22 cellular contexts compared by ENCODE assay signal in the genomic region with DNA sequence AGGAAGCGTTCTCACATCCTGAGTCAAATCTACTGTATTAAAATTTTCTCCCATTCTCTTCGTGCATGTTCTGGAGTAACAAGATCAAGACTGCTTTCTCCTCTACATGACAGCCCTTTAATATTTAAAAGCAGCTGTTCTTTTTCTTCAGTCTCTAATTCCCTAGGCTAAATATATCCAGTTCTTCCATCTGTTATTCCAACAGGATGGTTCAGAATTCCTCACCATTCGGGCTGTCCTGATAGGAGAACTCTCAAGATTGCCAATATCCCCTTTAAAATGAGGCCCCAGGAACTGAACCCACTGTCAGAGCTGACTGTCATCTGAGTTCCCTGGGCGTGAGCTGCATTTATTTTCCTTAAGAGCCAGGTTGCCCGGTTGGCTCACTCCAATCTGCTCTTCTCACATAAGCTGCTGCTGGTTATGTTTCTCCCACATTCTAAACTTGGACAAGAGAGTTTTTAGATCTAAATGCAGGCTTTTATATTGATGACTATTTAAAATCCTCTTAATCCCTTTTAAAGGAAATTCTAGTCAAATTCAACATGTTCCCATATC.
"Had no signal": no experiment of that assay in that cellular context is flagged by ENCODE, and none has a peak within 500 bp of the region (broad histone marks: within the 10 kb centered on the region; RNA-seq: fewer than 3 reads in every experiment).

No MANE protein-coding gene starts in this region.

- H3K9me3 Mint-ChIP-seq: memory B cell had no signal

- H3K27ac Mint-ChIP-seq: memory B cell, mesothelial cell of epicardium, naive B cell had no signal

- H3K36me3 ChIP-seq: left ventricle myocardium inferior, lower lobe of right lung, neutrophil, right lobe of liver, suprapubic skin, tibial artery, upper lobe of left lung, vagina had no signal

- DNase-seq: cortex of kidney; effector memory CD4-positive, alpha-beta T cell; kidney; left cardiac atrium; left ventricle myocardium inferior; lower lobe of right lung; naive B cell; psoas muscle; retina; right lobe of liver; stimulated activated CD4-positive, alpha-beta T cell treated with anti-CD3 and anti-CD28 coated beads, Interleukin-2, amount 100 ng/mL, for 24 hours; stimulated activated naive CD4-positive, alpha-beta T cell treated with Interleukin-2 at 50 U/mL for 16 hours; tibial artery had no signal

- H2AFZ ChIP-seq: hepatocyte had no signal

- H3K4me3 Mint-ChIP-seq: memory B cell, mesothelial cell of epicardium had no signal

- H3K27ac ChIP-seq: hepatocyte, left ventricle myocardium inferior, lower lobe of right lung, neutrophil, psoas muscle, right lobe of liver, skin epidermis, suprapubic skin, tibial artery, upper lobe of left lung, vagina had no signal

- H3K36me3 Mint-ChIP-seq: memory B cell, mesothelial cell of epicardium, naive B cell had no signal

- H3K9me3 ChIP-seq: left ventricle myocardium inferior, lower lobe of right lung, neutrophil, psoas muscle, right lobe of liver, suprapubic skin, tibial artery, upper lobe of left lung, vagina had no signal

- H3K4me3 ChIP-seq: hepatocyte, left ventricle myocardium inferior, lower lobe of right lung, psoas muscle, right lobe of liver, skin epidermis, suprapubic skin, tibial artery, upper lobe of left lung, vagina had no signal

- H3K79me2 ChIP-seq: hepatocyte had no signal

- H3K4me1 Mint-ChIP-seq: memory B cell, naive B cell had no signal

- H3K4me1 ChIP-seq: left ventricle myocardium inferior, lower lobe of right lung, psoas muscle, right lobe of liver, suprapubic skin, tibial artery, upper lobe of left lung, vagina had no signal

- H3K4me2 ChIP-seq: hepatocyte had no signal

- ATAC-seq: esophagus mucosa, left cardiac atrium, lower lobe of right lung, psoas muscle, right lobe of liver had no signal

- H3K27me3 ChIP-seq: hepatocyte, neutrophil, right lobe of liver, suprapubic skin, tibial artery, upper lobe of left lung, vagina had no signal
